In the genomic region with DNA sequence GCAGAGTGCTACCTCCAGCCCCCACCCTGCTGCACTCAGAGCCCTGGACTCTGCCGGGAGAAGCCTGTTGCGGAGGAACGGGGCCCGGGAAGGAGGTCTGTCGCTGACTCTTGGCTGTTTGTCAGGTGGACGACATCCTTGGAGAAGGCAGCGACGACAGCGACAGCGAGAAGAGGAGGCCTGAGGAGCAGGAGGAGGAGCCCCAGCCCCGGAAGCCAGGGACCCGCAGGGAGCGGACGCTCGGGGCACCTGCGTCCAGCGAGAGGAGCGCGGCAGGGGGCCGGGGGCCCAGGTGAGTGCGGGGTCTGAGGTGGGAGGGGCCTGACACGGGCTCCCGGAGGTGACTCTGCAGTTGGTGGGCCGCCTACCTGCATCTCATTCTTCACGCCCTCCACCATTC, we compare ENCODE assay signal across 19 cellular contexts. TPM values are rescaled to one million over a fixed set of nuclear protein-coding genes. Genes with fewer than 3 reads are reported as not detected.
DNase-seq lines count a peak whose midpoint lies in the region; ATAC-seq and TF ChIP-seq lines count a peak whose summit lies in the region.
"Had no signal": no experiment of that assay in that cellular context is flagged by ENCODE, and none has a peak within 500 bp of the region (broad histone marks: within the 10 kb centered on the region; RNA-seq: fewer than 3 reads in every experiment).

No MANE protein-coding gene starts in this region.

- peaks cover 0 to 32% (median 4%) of the 10 kb centered on the region in 11 donors for H3K9me3 Mint-ChIP-seq in naive thymus-derived CD4-positive, alpha-beta T cell

- TF ChIP-seq POLR2A in spleen (IDR thresholded peaks at IDR 0.05), result no peak

- CTCF ChIA-PET in naive thymus-derived CD4-positive, alpha-beta T cell (lab: Charles Lee), result no interaction called here

- POLR2A ChIA-PET in naive thymus-derived CD4-positive, alpha-beta T cell (lab: Charles Lee), result no interaction called here

- H3K36me3 ChIP-seq in left ventricle myocardium inferior, result peaks cover 86% of the 10 kb centered on the region
- peaks cover 15% of the 10 kb centered on the region for H3K36me3 ChIP-seq in RWPE2 (ENCODE audit: low read depth)
- peaks cover 8 to 93% (median 15%) of the 10 kb centered on the region in 3 experiments for H3K36me3 ChIP-seq in naive thymus-derived CD4-positive, alpha-beta T cell (ENCODE audit: control insufficient read depth in 2 of 3, insufficient read depth in 3 of 3, low read length in 3 of 3)
- H3K36me3 ChIP-seq in spleen, result peaks cover 4 to 99% (median 84%) of the 10 kb centered on the region in 6 donors

- TF ChIP-seq CTCF in left ventricle myocardium inferior (IDR thresholded peaks at IDR 0.05; ENCODE audit: borderline replicate concordance), result no peak
- TF ChIP-seq CTCF in RWPE2 (IDR thresholded peaks at IDR 0.05; ENCODE audit: poor library complexity, severe bottlenecking), result no peak
- TF ChIP-seq CTCF in spleen (IDR thresholded peaks at IDR 0.05 in 8 of 11, conservative IDR thresholded peaks at IDR 0.05 in 3 of 11), result no peak

- H3K27ac Mint-ChIP-seq in naive thymus-derived CD4-positive, alpha-beta T cell, result no peak overlapping the region
- H3K27ac Mint-ChIP-seq: GM23338 had no signal

- H3K9me3 ChIP-seq in left ventricle myocardium inferior (replicated peaks) (peaks cover 11% of the 10 kb centered on the region), RWPE2 (ENCODE audit: severe bottlenecking) (peaks cover 7% of the 10 kb centered on the region), spleen (peaks cover 5 to 40% (median 19%) of the 10 kb centered on the region in 8 donors)
- peaks cover 0 to 20% (median 7%) of the 10 kb centered on the region in 3 experiments for H3K9me3 ChIP-seq in naive thymus-derived CD4-positive, alpha-beta T cell (ENCODE audit: control insufficient read depth in 2 of 3, low read length in 3 of 3)

- 93 to 98% (median 97%) methylated on average over 24 to 25 of the region's 25 CpGs for WGBS in spleen, 5 donors

- ATAC-seq in Right ventricle myocardium inferior (no peak), RWPE2 (ENCODE audit: low read depth) (no peak), HG02798 (IDR thresholded peaks at IDR 0.05; ENCODE audit: poor library complexity, unreplicated experiment) (no peak), HG02763 (IDR thresholded peaks at IDR 0.05; ENCODE audit: unreplicated experiment) (no peak)
- ATAC-seq in naive thymus-derived CD4-positive, alpha-beta T cell, result peak; percentile 10
- ATAC-seq: GM23338 had no signal

- DNase-seq in left ventricle myocardium inferior (peak; percentile 9), Right ventricle myocardium inferior (ENCODE audit: missing footprints) (no peak), RWPE2 (ENCODE audit: low spot score) (peak; percentile 63), spleen (peak; percentile 71)
- DNase-seq in naive thymus-derived CD4-positive, alpha-beta T cell, result no peak
- DNase-seq in activated CD8-positive, alpha-beta memory T cell treated with anti-CD3 and anti-CD28 coated beads, Interleukin-2, amount 50 U/mL, for 4 hours, result no peak
- DNase-seq: 8988T, COR-L47, DMS 273 treated with DMSO at 0.1 percent for 48 hours, DMS53, DND-41, EL, HCEC 1CT, IMR-90 had no signal

- no peak overlapping the region for H3K4me3 Mint-ChIP-seq in naive thymus-derived CD4-positive, alpha-beta T cell
- H3K4me3 Mint-ChIP-seq: CD8-positive, alpha-beta memory T cell; GM23338 had no signal

- intact Hi-C loops in left ventricle myocardium inferior (cut with micrococcal nuclease) (no loop called here), Right ventricle myocardium inferior (cut with DNase I) (no loop called here), spleen (cut with DNase I; ENCODE audit: low total_unique reads) (no loop called here)
- intact Hi-C loops in naive thymus-derived CD4-positive, alpha-beta T cell (cut with micrococcal nuclease), result no loop called here

- H3K27ac ChIP-seq in left ventricle myocardium inferior (replicated peaks) (no peak overlapping the region), RWPE2 (ENCODE audit: poor library complexity, severe bottlenecking) (no peak overlapping the region), spleen (no peak overlapping the region)
- H3K27ac ChIP-seq in naive thymus-derived CD4-positive, alpha-beta T cell (ENCODE audit: low read depth, low read length), result no peak overlapping the region
- H3K27ac ChIP-seq: BLaER1 had no signal

- H3K4me1 ChIP-seq in left ventricle myocardium inferior (no peaks in the 10 kb centered on the region), RWPE2 (ENCODE audit: insufficient read depth, poor library complexity, severe bottlenecking) (no peaks in the 10 kb centered on the region), spleen (no peaks in the 10 kb centered on the region)
- H3K4me1 ChIP-seq in naive thymus-derived CD4-positive, alpha-beta T cell (ENCODE audit: control insufficient read depth in 2 of 2, insufficient read depth in 2 of 2, low read length in 2 of 2), result no peaks in the 10 kb centered on the region

- peaks cover 0 to 6% (median 0%) of the 10 kb centered on the region in 7 donors for H3K4me1 Mint-ChIP-seq in naive thymus-derived CD4-positive, alpha-beta T cell
- H3K4me1 Mint-ChIP-seq: GM23338 had no signal

- no peak overlapping the region for H3K4me3 ChIP-seq in left ventricle myocardium inferior
- no peak overlapping the region for H3K4me3 ChIP-seq in RWPE2 (ENCODE audit: severe bottlenecking)
- H3K4me3 ChIP-seq in naive thymus-derived CD4-positive, alpha-beta T cell (ENCODE audit: low read length), result no peak overlapping the region
- H3K4me3 ChIP-seq in spleen, result no peak overlapping the region
- H3K4me3 ChIP-seq: BLaER1, GM23338 had no signal

- no peaks in the 10 kb centered on the region for H3K27me3 ChIP-seq in left ventricle myocardium inferior (ENCODE audit: low read depth)
- no peaks in the 10 kb centered on the region for H3K27me3 ChIP-seq in RWPE2 (ENCODE audit: insufficient read depth, poor library complexity, severe bottlenecking)
- no peaks in the 10 kb centered on the region for H3K27me3 ChIP-seq in naive thymus-derived CD4-positive, alpha-beta T cell (ENCODE audit: control insufficient read depth in 2 of 2, insufficient read depth in 2 of 2, low read length in 2 of 2)
- no peaks in the 10 kb centered on the region for H3K27me3 ChIP-seq in spleen (replicated peaks in 1 of 7)

- H3K27me3 Mint-ChIP-seq in naive thymus-derived CD4-positive, alpha-beta T cell, result no peaks in the 10 kb centered on the region
- H3K27me3 Mint-ChIP-seq: CD8-positive, alpha-beta memory T cell had no signal

- H3K36me3 Mint-ChIP-seq in naive thymus-derived CD4-positive, alpha-beta T cell, result peaks cover 19 to 87% (median 49%) of the 10 kb centered on the region in 5 donors

RNA-seq across cellular contexts. Expression of gene CTDP1, which starts 56.6 kb away (rescaled TPM):
- total RNA-seq in left ventricle myocardium inferior, result 7.5 TPM
- total RNA-seq in Right ventricle myocardium inferior, result 8.4 TPM
- 10 to 100 TPM; 38.8 to 75.3 (median 41.2) TPM for total RNA-seq in naive thymus-derived CD4-positive, alpha-beta T cell
- 10 to 100 TPM; 11.6 to 30.6 TPM for polyA plus RNA-seq in naive thymus-derived CD4-positive, alpha-beta T cell
- total RNA-seq in spleen, result 10 to 100 TPM; 24.5 to 54.6 (median 30.5) TPM
- polyA plus RNA-seq in spleen, result 10 to 100 TPM; 13.6 to 20.8 (median 18.0) TPM

Comparison
In these comparisons a context has a peak if more than half of its experiments do, and no peak if none do; other contexts are left out.
1. DNase-seq: peak in left ventricle myocardium inferior (single experiment), RWPE2 (single experiment) and spleen (single experiment); none in Right ventricle myocardium inferior (single experiment), naive thymus-derived CD4-positive, alpha-beta T cell (0 of 9) and activated CD8-positive, alpha-beta memory T cell treated with anti-CD3 and anti-CD28 coated beads, Interleukin-2, amount 50 U/mL, for 4 hours (single experiment).